In genomic region chr5:101937041-101937440, GRCh38 we compare ENCODE assay signal across 29 cellular contexts.
A peak's percentile ranks its signal among the peaks of the same experiment; 100 is the strongest.
DNase-seq lines count a peak whose midpoint lies in the region; ATAC-seq and TF ChIP-seq lines count a peak whose summit lies in the region.
"Had no signal": no experiment of that assay in that cellular context is flagged by ENCODE, and none has a peak within 500 bp of the region (broad histone marks: within the 10 kb centered on the region; RNA-seq: fewer than 3 reads in every experiment).

No MANE protein-coding gene starts in this region.

- no peak for TF ChIP-seq EP300 in SK-N-SH (IDR thresholded peaks at IDR 0.05; ENCODE audit: borderline replicate concordance in 1 of 2, low read depth in 1 of 2, low read length in 1 of 2)

- no peak for DNase-seq in SK-N-SH
- DNase-seq in PC-9 = no peak
- DNase-seq: 8988T; ACHN; AML-193; BE2C; C1 segment of cervical spinal cord; Caco-2; Calu3; CD4-positive, alpha-beta memory T cell; CD4-positive, alpha-beta T cell; CD4-positive, CD25-positive, alpha-beta regulatory T cell; CD8-positive, alpha-beta memory T cell; CD8-positive, alpha-beta T cell; COR-L47; DMS 273 treated with DMSO at 0.1 percent for 48 hours; DMS153; DMS53; DMS79; DMS79 treated with DMSO at 0.1 percent for 48 hours; DND-41; EL had no signal

- no peaks in the 10 kb centered on the region for H3K9me3 ChIP-seq in SK-N-SH
- H3K9me3 ChIP-seq in HEK293 (ENCODE audit: control insufficient read depth, insufficient read depth, low read depth, low read length) = no peaks in the 10 kb centered on the region
- H3K9me3 ChIP-seq in PC-9 (ENCODE audit: insufficient read depth, low read depth) = no peaks in the 10 kb centered on the region
- H3K9me3 ChIP-seq: A549; BE2C; BLaER1; BLaER1 treated with 17β-estradiol and CSF1 and Interleukin-3, amounts not matched to agents 10 nM and 100 nM; Caco-2 had no signal

- no TSS peak for BruUV-seq in PC-9 (replicated peaks; lab: Mats Ljungman, UMichigan)

- 40% methylated on average over 2 of the region's 2 CpGs for whole genome bisulfite sequencing in SK-N-SH (ENCODE audit: low lambda C conversion rate)

- POLR2A ChIA-PET in SK-N-SH (lab: Yijun Ruan, JAX) (no interaction called here), HEK293 (lab: Yijun Ruan, JAX) (no interaction called here), PC-9 (lab: Charles Lee; ENCODE audit: unreplicated experiment) (no interaction called here)

- H3F3A ChIP-seq in SK-N-SH (replicated peaks; ENCODE audit: insufficient read depth) (no peaks in the 10 kb centered on the region), PC-9 (ENCODE audit: insufficient read depth, low read depth) (no peaks in the 10 kb centered on the region)

- H2AFZ ChIP-seq in SK-N-SH (ENCODE audit: low read depth) = no peak overlapping the region
- H2AFZ ChIP-seq in PC-9 = no peak overlapping the region

- H3K4me1 ChIP-seq in SK-N-SH (ENCODE audit: control insufficient read depth in 1 of 2, insufficient read depth in 2 of 2, low read depth in 1 of 2, low read length in 1 of 2) (no peaks in the 10 kb centered on the region), HEK293 (ENCODE audit: control insufficient read depth, insufficient read depth, low read length) (peaks cover 5% of the 10 kb centered on the region; the same call in 1 of the 2 replicates), PC-9 (replicated peaks; ENCODE audit: insufficient read depth) (no peaks in the 10 kb centered on the region)
- H3K4me1 ChIP-seq: A549, BE2C had no signal

- CTCF ChIA-PET in SK-N-SH (lab: Yijun Ruan, JAX) (interaction anchor here (3.1 kb wide), 1 partner anchor 41 kb away, joined by 15 read pairs; no protein-coding TSS in a partner anchor), HEK293 (lab: Yijun Ruan, JAX) (interaction anchor here (0.6 kb wide), 2 partner anchors 9 to 14 kb away, joined by 3 read pairs; no protein-coding TSS in a partner anchor), PC-9 (lab: Charles Lee) (no interaction called here)

- no peaks in the 10 kb centered on the region for H3K36me3 ChIP-seq in SK-N-SH (replicated peaks in 1 of 2; ENCODE audit: control insufficient read depth in 1 of 2, insufficient read depth in 2 of 2, low read length in 1 of 2)
- no peaks in the 10 kb centered on the region for H3K36me3 ChIP-seq in HEK293 (ENCODE audit: control insufficient read depth in 2 of 2, insufficient read depth in 1 of 2, low read length in 2 of 2)
- no peaks in the 10 kb centered on the region for H3K36me3 ChIP-seq in PC-9 (ENCODE audit: low read depth)
- H3K36me3 ChIP-seq: BE2C; BLaER1; BLaER1 treated with 17β-estradiol and CSF1 and Interleukin-3, amounts not matched to agents 10 nM and 100 nM had no signal

- intact Hi-C loops in PC-9 (cut with micrococcal nuclease; ENCODE audit: unreplicated experiment) = no loop called here

- H3K9me2 ChIP-seq in SK-N-SH (no peaks in the 10 kb centered on the region), PC-9 (ENCODE audit: insufficient read depth) (no peaks in the 10 kb centered on the region)

- no peaks in the 10 kb centered on the region for H3K79me2 ChIP-seq in SK-N-SH (ENCODE audit: insufficient read depth)
- H3K79me2 ChIP-seq in PC-9 (ENCODE audit: low read depth) = no peaks in the 10 kb centered on the region

- H3K4me2 ChIP-seq in SK-N-SH = no peak overlapping the region
- H3K4me2 ChIP-seq in PC-9 = no peak overlapping the region
- H3K4me2 ChIP-seq: A549; BLaER1; BLaER1 treated with 17β-estradiol and CSF1 and Interleukin-3, amounts not matched to agents 10 nM and 100 nM had no signal

- H3K27me3 ChIP-seq in SK-N-SH (ENCODE audit: insufficient read depth) = no peaks in the 10 kb centered on the region
- H3K27me3 ChIP-seq in PC-9 (ENCODE audit: insufficient read depth, low read depth) = no peaks in the 10 kb centered on the region
- H3K27me3 ChIP-seq: BE2C; BLaER1; BLaER1 treated with 17β-estradiol and CSF1 and Interleukin-3, amounts not matched to agents 10 nM and 100 nM had no signal

- TF ChIP-seq RAD21 in SK-N-SH (IDR thresholded peaks at IDR 0.05; ENCODE audit: low read length) = no peak

- no peak overlapping the region for H3K27ac ChIP-seq in SK-N-SH (ENCODE audit: low read depth in 2 of 2, low read length in 1 of 2)
- no peak overlapping the region for H3K27ac ChIP-seq in HEK293 (ENCODE audit: extremely low read depth, low read depth, low read length)
- no peak overlapping the region for H3K27ac ChIP-seq in PC-9
- H3K27ac ChIP-seq: 22Rv1; A549; BLaER1; BLaER1 treated with 17β-estradiol and CSF1 and Interleukin-3, amounts not matched to agents 10 nM and 100 nM; C4-2B had no signal

- TF ChIP-seq CTCF in SK-N-SH (IDR thresholded peaks at IDR 0.05) = no peak
- TF ChIP-seq CTCF in HEK293 (tag by site-specific recombination; IDR thresholded peaks at IDR 0.05) = no peak
- no peak for TF ChIP-seq CTCF in PC-9 (conservative IDR thresholded peaks at IDR 0.05)

- H4K20me1 ChIP-seq in SK-N-SH (ENCODE audit: insufficient read depth) (no peaks in the 10 kb centered on the region), PC-9 (ENCODE audit: insufficient read depth) (no peaks in the 10 kb centered on the region)
- H4K20me1 ChIP-seq: BLaER1; BLaER1 treated with 17β-estradiol and CSF1 and Interleukin-3, amounts not matched to agents 10 nM and 100 nM had no signal

- ATAC-seq in SK-N-SH treated with all-trans-retinoic acid at 6 μM for 48 hours = no peak
- ATAC-seq: A549; CD8-positive, alpha-beta T cell had no signal

- no peak overlapping the region for H3K4me3 ChIP-seq in SK-N-SH (ENCODE audit: low read depth in 2 of 2, low read length in 1 of 2)
- no peak overlapping the region for H3K4me3 ChIP-seq in HEK293 (ENCODE audit: low read depth, low read length)
- H3K4me3 ChIP-seq in PC-9 = no peak overlapping the region
- H3K4me3 ChIP-seq: A549; BLaER1; BLaER1 treated with 17β-estradiol and CSF1 and Interleukin-3, amounts not matched to agents 10 nM and 100 nM had no signal

- no peak overlapping the region for H3K9ac ChIP-seq in SK-N-SH
- H3K9ac ChIP-seq: BLaER1; BLaER1 treated with 17β-estradiol and CSF1 and Interleukin-3, amounts not matched to agents 10 nM and 100 nM had no signal

TF ChIP-seq in SK-N-SH treated with all-trans-retinoic acid at 6 μM for 48 hours, 23 proteins besides CTCF, POLR2A, EP300 and RAD21:
- TF ChIP-seq ZNF8 (CRISPR knock-in tag; IDR thresholded peaks at IDR 0.05) (peak; percentile 74), TOX (CRISPR knock-in tag; IDR thresholded peaks at IDR 0.05; ENCODE audit: borderline replicate concordance) (no peak), ZNF70 (CRISPR knock-in tag; IDR thresholded peaks at IDR 0.05) (no peak)

TF ChIP-seq in SK-N-SH, 30 proteins besides CTCF, POLR2A, EP300 and RAD21:
- TF ChIP-seq EZH2phosphoT487 (IDR thresholded peaks at IDR 0.05; ENCODE audit: borderline replicate concordance, low read depth) = no peak
- no peak for TF ChIP-seq ELF1 (IDR thresholded peaks at IDR 0.05)

TF ChIP-seq in HEK293, 187 proteins besides CTCF, POLR2A, EP300 and RAD21:
- TF ChIP-seq SP3 (tag by site-specific recombination; IDR thresholded peaks at IDR 0.05) (no peak), ZNF223 (tag by site-specific recombination; IDR thresholded peaks at IDR 0.05) (no peak), ZNF146 (tag by site-specific recombination; IDR thresholded peaks at IDR 0.05) (peak; percentile 53; the same call in 1 of the 2 replicates), SALL2 (tag by site-specific recombination; IDR thresholded peaks at IDR 0.05; ENCODE audit: borderline replicate concordance) (no peak), ZNF26 (tag by site-specific recombination; IDR thresholded peaks at IDR 0.05) (no peak), ZNF600 (tag by site-specific recombination; IDR thresholded peaks at IDR 0.05) (no peak), ZSCAN30 (tag by site-specific recombination; IDR thresholded peaks at IDR 0.05) (no peak)
